1 cellular context compared by ENCODE assay signal in the genomic region with DNA sequence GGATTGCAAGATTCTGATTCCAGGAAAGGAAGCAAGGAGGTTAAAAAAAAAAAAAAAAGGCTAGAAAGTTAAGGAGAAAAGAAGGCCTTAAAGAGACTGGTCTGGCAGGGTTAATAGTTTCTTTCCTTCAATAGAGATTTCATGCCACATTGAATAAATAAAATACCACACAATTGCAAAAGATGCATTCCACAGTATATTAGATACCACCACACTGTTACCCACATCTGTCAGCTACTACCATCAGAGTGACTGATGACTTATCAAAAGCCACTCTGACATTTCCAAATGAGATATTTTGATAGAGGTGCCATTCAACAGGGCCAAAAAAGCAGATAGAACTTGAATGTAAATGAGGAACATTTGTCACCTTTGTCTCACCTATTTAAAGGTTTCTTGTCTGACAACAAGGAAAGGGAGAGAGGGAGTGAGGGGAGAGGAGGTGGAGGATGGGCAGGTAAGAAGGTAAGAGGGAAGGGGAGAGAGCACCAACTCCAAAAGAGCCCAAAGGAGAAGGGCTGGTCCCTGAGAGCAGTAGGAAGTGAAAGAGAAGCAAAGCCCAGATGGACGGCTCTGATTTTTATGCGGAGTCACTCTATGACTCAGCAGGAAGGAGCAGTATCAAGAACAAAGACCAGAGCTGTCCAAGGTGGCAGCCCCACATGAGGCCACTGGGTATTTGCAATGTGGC.
A peak's percentile ranks its signal among the peaks of the same experiment; 100 is the strongest.
TF ChIP-seq lines count a peak whose summit lies in the region.

No MANE protein-coding gene starts in this region.

TF ChIP-seq in HepG2, 621 proteins besides CTCF, POLR2A, EP300 and RAD21 (continued from another document):
- no peak for TF ChIP-seq HNF1A (IDR thresholded peaks at IDR 0.05; ENCODE audit: low read depth)
- TF ChIP-seq HNF1A (CRISPR knock-in tag; IDR thresholded peaks at IDR 0.05; ENCODE audit: borderline replicate concordance), result no peak
- no peak for TF ChIP-seq MATR3 (CRISPR knock-in tag; IDR thresholded peaks at IDR 0.05)
- TF ChIP-seq BHLHE40 (IDR thresholded peaks at IDR 0.05; ENCODE audit: low read length), result no peak
- TF ChIP-seq ZNF570 (CRISPR knock-in tag; IDR thresholded peaks at IDR 0.05; ENCODE audit: borderline replicate concordance), result no peak
- TF ChIP-seq, protein P1, sequence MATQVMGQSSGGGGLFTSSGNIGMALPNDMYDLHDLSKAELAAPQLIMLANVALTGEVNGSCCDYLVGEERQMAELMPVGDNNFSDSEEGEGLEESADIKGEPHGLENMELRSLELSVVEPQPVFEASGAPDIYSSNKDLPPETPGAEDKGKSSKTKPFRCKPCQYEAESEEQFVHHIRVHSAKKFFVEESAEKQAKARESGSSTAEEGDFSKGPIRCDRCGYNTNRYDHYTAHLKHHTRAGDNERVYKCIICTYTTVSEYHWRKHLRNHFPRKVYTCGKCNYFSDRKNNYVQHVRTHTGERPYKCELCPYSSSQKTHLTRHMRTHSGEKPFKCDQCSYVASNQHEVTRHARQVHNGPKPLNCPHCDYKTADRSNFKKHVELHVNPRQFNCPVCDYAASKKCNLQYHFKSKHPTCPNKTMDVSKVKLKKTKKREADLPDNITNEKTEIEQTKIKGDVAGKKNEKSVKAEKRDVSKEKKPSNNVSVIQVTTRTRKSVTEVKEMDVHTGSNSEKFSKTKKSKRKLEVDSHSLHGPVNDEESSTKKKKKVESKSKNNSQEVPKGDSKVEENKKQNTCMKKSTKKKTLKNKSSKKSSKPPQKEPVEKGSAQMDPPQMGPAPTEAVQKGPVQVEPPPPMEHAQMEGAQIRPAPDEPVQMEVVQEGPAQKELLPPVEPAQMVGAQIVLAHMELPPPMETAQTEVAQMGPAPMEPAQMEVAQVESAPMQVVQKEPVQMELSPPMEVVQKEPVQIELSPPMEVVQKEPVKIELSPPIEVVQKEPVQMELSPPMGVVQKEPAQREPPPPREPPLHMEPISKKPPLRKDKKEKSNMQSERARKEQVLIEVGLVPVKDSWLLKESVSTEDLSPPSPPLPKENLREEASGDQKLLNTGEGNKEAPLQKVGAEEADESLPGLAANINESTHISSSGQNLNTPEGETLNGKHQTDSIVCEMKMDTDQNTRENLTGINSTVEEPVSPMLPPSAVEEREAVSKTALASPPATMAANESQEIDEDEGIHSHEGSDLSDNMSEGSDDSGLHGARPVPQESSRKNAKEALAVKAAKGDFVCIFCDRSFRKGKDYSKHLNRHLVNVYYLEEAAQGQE (IDR thresholded peaks at IDR 0.05; ENCODE audit: borderline replicate concordance in 1 of 2, low read depth in 1 of 2, low read length in 2 of 2), result peak; percentile 61 to 95
- 0 out of 2 replicates have a peak, but pooled peaks have one; percentile 18 for TF ChIP-seq RARA (CRISPR knock-in tag; IDR thresholded peaks at IDR 0.05)
- TF ChIP-seq ZNF281 (CRISPR knock-in tag; IDR thresholded peaks at IDR 0.05; ENCODE audit: borderline replicate concordance), result no peak
- no peak for TF ChIP-seq NFKBIZ (CRISPR knock-in tag; IDR thresholded peaks at IDR 0.05)
- TF ChIP-seq MAFG (CRISPR knock-in tag; IDR thresholded peaks at IDR 0.05), result peak; percentile 92
- TF ChIP-seq HIVEP1 (CRISPR knock-in tag; IDR thresholded peaks at IDR 0.05), result no peak
- TF ChIP-seq ZBTB39 (CRISPR knock-in tag; IDR thresholded peaks at IDR 0.05), result no peak
- 0 out of 2 replicates have a peak, but pooled peaks have one; percentile 19 for TF ChIP-seq ZNF644 (CRISPR knock-in tag; IDR thresholded peaks at IDR 0.05; ENCODE audit: low read depth)
- peak; percentile 96 for TF ChIP-seq MIER2 (CRISPR knock-in tag; IDR thresholded peaks at IDR 0.05)
- TF ChIP-seq, protein P2, sequence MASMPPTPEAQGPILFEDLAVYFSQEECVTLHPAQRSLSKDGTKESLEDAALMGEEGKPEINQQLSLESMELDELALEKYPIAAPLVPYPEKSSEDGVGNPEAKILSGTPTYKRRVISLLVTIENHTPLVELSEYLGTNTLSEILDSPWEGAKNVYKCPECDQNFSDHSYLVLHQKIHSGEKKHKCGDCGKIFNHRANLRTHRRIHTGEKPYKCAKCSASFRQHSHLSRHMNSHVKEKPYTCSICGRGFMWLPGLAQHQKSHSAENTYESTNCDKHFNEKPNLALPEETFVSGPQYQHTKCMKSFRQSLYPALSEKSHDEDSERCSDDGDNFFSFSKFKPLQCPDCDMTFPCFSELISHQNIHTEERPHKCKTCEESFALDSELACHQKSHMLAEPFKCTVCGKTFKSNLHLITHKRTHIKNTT (CRISPR knock-in tag; IDR thresholded peaks at IDR 0.05), result no peak
- TF ChIP-seq ZMYM2 (CRISPR knock-in tag; IDR thresholded peaks at IDR 0.05), result no peak
- TF ChIP-seq GTF3A (CRISPR knock-in tag; conservative IDR thresholded peaks at IDR 0.05), result no peak
- peak; percentile 74; the same call in 1 of the 2 replicates for TF ChIP-seq EHMT2 (IDR thresholded peaks at IDR 0.05; ENCODE audit: borderline replicate concordance, low read depth, low read length)
- TF ChIP-seq TARDBP (CRISPR knock-in tag; IDR thresholded peaks at IDR 0.05), result no peak
- TF ChIP-seq NFE2 (CRISPR knock-in tag; IDR thresholded peaks at IDR 0.05), result peak; percentile 83; the same call in 1 of the 2 replicates
- no peak for TF ChIP-seq ZNF776 (CRISPR knock-in tag; IDR thresholded peaks at IDR 0.05)
- no peak for TF ChIP-seq KLF6 (CRISPR knock-in tag; IDR thresholded peaks at IDR 0.05)
- peak; percentile 77 to 87 for TF ChIP-seq MAFK (conservative IDR thresholded peaks at IDR 0.05 in 1 of 2, IDR thresholded peaks at IDR 0.05 in 1 of 2; ENCODE audit: low read length in 2 of 2)
- peak; percentile 72 for TF ChIP-seq FOSL2 (CRISPR knock-in tag; IDR thresholded peaks at IDR 0.05)
